ENCODE assay signal across 17 cellular contexts in genomic region chr16:56787185-56787584, GRCh38.
"Had no signal": no experiment of that assay in that cellular context is flagged by ENCODE, and none has a peak within 500 bp of the region (broad histone marks: within the 10 kb centered on the region; RNA-seq: fewer than 3 reads in every experiment).

No MANE protein-coding gene starts in this region.

- H3K36me3 ChIP-seq: ascending aorta, heart left ventricle, neutrophil, tibial artery, uterus had no signal

- H3K4me3 Mint-ChIP-seq: activated CD4-positive, alpha-beta memory T cell treated with anti-CD3 and anti-CD28 coated beads for 36 hours; activated CD4-positive, alpha-beta T cell treated with anti-CD3 and anti-CD28 coated beads for 36 hours; activated CD8-positive, alpha-beta memory T cell treated with anti-CD3 and anti-CD28 coated beads, Interleukin-2, amount 10 ng/mL, durations not matched to agents 7 days and 5 days; activated naive CD4-positive, alpha-beta T cell treated with anti-CD3 and anti-CD28 coated beads, Interleukin-2, amount 10 ng/mL, durations not matched to agents 7 days and 5 days; naive thymus-derived CD4-positive, alpha-beta T cell; stimulated activated effector memory CD8-positive, alpha-beta T cell treated with anti-CD3 and anti-CD28 coated beads, Interleukin-12 subunit alpha, Interleukin-12 subunit beta, amount 100 ng/mL, for 72 hours had no signal

- H3K9me3 Mint-ChIP-seq: activated CD4-positive, alpha-beta memory T cell treated with anti-CD3 and anti-CD28 coated beads for 36 hours; activated naive CD4-positive, alpha-beta T cell treated with anti-CD3 and anti-CD28 coated beads, Interleukin-2, amount 10 ng/mL, durations not matched to agents 7 days and 5 days; stimulated activated effector memory CD8-positive, alpha-beta T cell treated with anti-CD3 and anti-CD28 coated beads, Interleukin-12 subunit alpha, Interleukin-12 subunit beta, amount 100 ng/mL, for 72 hours had no signal

- H3K27me3 Mint-ChIP-seq: activated CD4-positive, alpha-beta memory T cell treated with anti-CD3 and anti-CD28 coated beads for 36 hours; activated CD4-positive, alpha-beta T cell treated with anti-CD3 and anti-CD28 coated beads for 36 hours; activated CD8-positive, alpha-beta memory T cell treated with anti-CD3 and anti-CD28 coated beads, Interleukin-2, amount 10 ng/mL, durations not matched to agents 7 days and 5 days; activated naive CD4-positive, alpha-beta T cell treated with anti-CD3 and anti-CD28 coated beads, Interleukin-2, amount 10 ng/mL, durations not matched to agents 7 days and 5 days; naive thymus-derived CD4-positive, alpha-beta T cell had no signal

- ATAC-seq: activated CD4-positive, alpha-beta T cell treated with anti-CD3 and anti-CD28 coated beads for 36 hours; activated CD8-positive, alpha-beta memory T cell treated with anti-CD3 and anti-CD28 coated beads, Interleukin-2, amount 10 ng/mL, durations not matched to agents 7 days and 5 days; heart left ventricle; left colon; mucosa of descending colon; naive thymus-derived CD4-positive, alpha-beta T cell; stimulated activated effector memory CD8-positive, alpha-beta T cell treated with anti-CD3 and anti-CD28 coated beads, Interleukin-12 subunit alpha, Interleukin-12 subunit beta, amount 100 ng/mL, for 72 hours had no signal

- H3K4me3 ChIP-seq: ascending aorta, heart left ventricle, mucosa of descending colon, tibial artery, uterus had no signal

- DNase-seq: activated CD4-positive, alpha-beta memory T cell treated with anti-CD3 and anti-CD28 coated beads for 36 hours; activated CD4-positive, alpha-beta T cell treated with anti-CD3 and anti-CD28 coated beads for 36 hours; activated CD8-positive, alpha-beta memory T cell treated with anti-CD3 and anti-CD28 coated beads, Interleukin-2, amount 10 ng/mL, durations not matched to agents 7 days and 5 days; activated naive CD4-positive, alpha-beta T cell treated with anti-CD3 and anti-CD28 coated beads, Interleukin-2, amount 10 ng/mL, durations not matched to agents 7 days and 5 days; activated T-cell treated with anti-CD3 and anti-CD28 coated beads, Interleukin-2, amount 50 U/mL, for 1 hour; dermis blood vessel endothelial cell; heart left ventricle; left colon; mucosa of descending colon; naive thymus-derived CD4-positive, alpha-beta T cell; stimulated activated CD4-positive, alpha-beta T cell treated with anti-CD3 and anti-CD28 coated beads, Interleukin-1b, Interleukin-23, amount 100 ng/mL, for 48 hours; tibial artery; uterus had no signal

- H3K27me3 ChIP-seq: ascending aorta, heart left ventricle, neutrophil, tibial artery, uterus had no signal

- H3K9ac ChIP-seq: parathyroid adenoma had no signal

- H3K36me3 Mint-ChIP-seq: activated CD4-positive, alpha-beta memory T cell treated with anti-CD3 and anti-CD28 coated beads for 36 hours; activated CD8-positive, alpha-beta memory T cell treated with anti-CD3 and anti-CD28 coated beads, Interleukin-2, amount 10 ng/mL, durations not matched to agents 7 days and 5 days; activated naive CD4-positive, alpha-beta T cell treated with anti-CD3 and anti-CD28 coated beads, Interleukin-2, amount 10 ng/mL, durations not matched to agents 7 days and 5 days; stimulated activated effector memory CD8-positive, alpha-beta T cell treated with anti-CD3 and anti-CD28 coated beads, Interleukin-12 subunit alpha, Interleukin-12 subunit beta, amount 100 ng/mL, for 72 hours had no signal

- H3K4me1 Mint-ChIP-seq: activated naive CD4-positive, alpha-beta T cell treated with anti-CD3 and anti-CD28 coated beads, Interleukin-2, amount 10 ng/mL, durations not matched to agents 7 days and 5 days had no signal

- H3K4me1 ChIP-seq: ascending aorta, parathyroid adenoma, tibial artery, uterus had no signal

- H3K27ac Mint-ChIP-seq: activated CD4-positive, alpha-beta memory T cell treated with anti-CD3 and anti-CD28 coated beads for 36 hours; activated CD4-positive, alpha-beta T cell treated with anti-CD3 and anti-CD28 coated beads for 36 hours; activated CD8-positive, alpha-beta memory T cell treated with anti-CD3 and anti-CD28 coated beads, Interleukin-2, amount 10 ng/mL, durations not matched to agents 7 days and 5 days; activated naive CD4-positive, alpha-beta T cell treated with anti-CD3 and anti-CD28 coated beads, Interleukin-2, amount 10 ng/mL, durations not matched to agents 7 days and 5 days; naive thymus-derived CD4-positive, alpha-beta T cell had no signal

- H3K9me3 ChIP-seq: ascending aorta, heart left ventricle, mucosa of descending colon, neutrophil, tibial artery, uterus had no signal
